27 cellular contexts compared by ENCODE assay signal in the genomic region with DNA sequence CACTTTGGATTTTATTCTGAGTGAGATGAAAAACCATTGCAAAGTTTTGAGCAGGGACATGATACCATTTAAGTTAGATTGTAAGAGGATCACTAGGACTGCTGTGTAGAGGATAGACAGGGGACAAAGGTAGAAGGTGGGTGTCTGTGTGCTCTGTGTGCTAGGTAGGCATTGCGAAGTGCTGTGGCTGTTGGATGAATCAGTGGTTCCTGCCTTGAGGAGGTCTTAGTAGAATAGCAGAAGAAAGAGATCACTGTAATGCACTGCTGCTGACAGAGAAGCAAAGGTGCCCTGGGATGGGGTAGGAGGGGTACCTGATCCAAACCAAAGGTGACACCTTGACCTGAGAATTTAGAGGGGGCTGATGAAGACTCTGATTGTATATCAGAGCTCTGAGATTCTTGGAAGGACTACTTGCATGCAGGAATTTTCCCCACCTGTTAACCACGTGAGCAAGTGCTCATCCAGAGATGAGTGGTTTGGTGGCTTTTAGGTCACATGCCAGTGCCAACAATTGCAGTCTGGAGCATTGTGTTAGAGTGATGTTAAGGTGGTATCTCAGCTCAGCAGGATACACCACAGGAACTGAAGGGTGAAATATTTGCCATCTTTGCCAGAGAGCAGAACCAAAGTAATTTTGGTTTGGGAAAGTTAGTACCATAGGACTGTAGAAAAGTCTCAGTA.
"Had no signal": no experiment of that assay in that cellular context is flagged by ENCODE, and none has a peak within 500 bp of the region (broad histone marks: within the 10 kb centered on the region; RNA-seq: fewer than 3 reads in every experiment).

No MANE protein-coding gene starts in this region.

- H3K27ac ChIP-seq: brain microvascular endothelial cell, cardiac muscle cell, SK-N-MC had no signal

- H3K27me3 ChIP-seq: brain microvascular endothelial cell, cardiac muscle cell had no signal

- H3K4me3 ChIP-seq: cardiac muscle cell, SK-N-MC had no signal

- ATAC-seq: activated T-helper 17 cell treated with anti-CD3 and anti-CD28 coated beads, Interleukin-2, amount 50 U/mL, for 72 hours; Panc1; Right ventricle myocardium inferior; T-cell had no signal

- DNase-seq: activated CD4-positive, alpha-beta memory T cell treated with anti-CD3 and anti-CD28 coated beads for 36 hours; activated CD4-positive, alpha-beta T cell treated with anti-CD3 and anti-CD28 coated beads, Interleukin-2, amount 10 ng/mL, durations not matched to agents 7 days and 5 days; activated CD4-positive, CD25-positive, alpha-beta regulatory T cell; activated CD8-positive, alpha-beta memory T cell treated with anti-CD3 and anti-CD28 coated beads for 24 hours; activated gamma-delta T cell treated with Interleukin-2 at 50 U/mL for 16 hours; activated naive CD4-positive, alpha-beta T cell treated with anti-CD3 and anti-CD28 coated beads, Interleukin-2, amount 10 ng/mL, durations not matched to agents 7 days and 5 days; activated naive CD8-positive, alpha-beta T cell treated with anti-CD3 and anti-CD28 coated beads for 36 hours; activated T-cell treated with anti-CD3 and anti-CD28 coated beads, Interleukin-2, amount 50 U/mL, for 48 hours; brain microvascular endothelial cell; Kasumi-1; KBM-7; NCI-H1048; NCI-H146; NCI-H187 treated with DMSO at 0.1 percent for 48 hours; NCI-H510A treated with DMSO at 0.1 percent for 48 hours; NCI-H69; NK-92 treated with Interleukin-12 subunit alpha and Interleukin-12 subunit beta, amount 100 ng/mL, for 24 hours; OCI-M1; RPMI8226; T-cell; T-helper 2 cell; T1000 had no signal

- H3K36me3 ChIP-seq: brain microvascular endothelial cell, cardiac muscle cell had no signal
